Comparison of ENCODE assay signal across 10 cellular contexts in the genomic region with DNA sequence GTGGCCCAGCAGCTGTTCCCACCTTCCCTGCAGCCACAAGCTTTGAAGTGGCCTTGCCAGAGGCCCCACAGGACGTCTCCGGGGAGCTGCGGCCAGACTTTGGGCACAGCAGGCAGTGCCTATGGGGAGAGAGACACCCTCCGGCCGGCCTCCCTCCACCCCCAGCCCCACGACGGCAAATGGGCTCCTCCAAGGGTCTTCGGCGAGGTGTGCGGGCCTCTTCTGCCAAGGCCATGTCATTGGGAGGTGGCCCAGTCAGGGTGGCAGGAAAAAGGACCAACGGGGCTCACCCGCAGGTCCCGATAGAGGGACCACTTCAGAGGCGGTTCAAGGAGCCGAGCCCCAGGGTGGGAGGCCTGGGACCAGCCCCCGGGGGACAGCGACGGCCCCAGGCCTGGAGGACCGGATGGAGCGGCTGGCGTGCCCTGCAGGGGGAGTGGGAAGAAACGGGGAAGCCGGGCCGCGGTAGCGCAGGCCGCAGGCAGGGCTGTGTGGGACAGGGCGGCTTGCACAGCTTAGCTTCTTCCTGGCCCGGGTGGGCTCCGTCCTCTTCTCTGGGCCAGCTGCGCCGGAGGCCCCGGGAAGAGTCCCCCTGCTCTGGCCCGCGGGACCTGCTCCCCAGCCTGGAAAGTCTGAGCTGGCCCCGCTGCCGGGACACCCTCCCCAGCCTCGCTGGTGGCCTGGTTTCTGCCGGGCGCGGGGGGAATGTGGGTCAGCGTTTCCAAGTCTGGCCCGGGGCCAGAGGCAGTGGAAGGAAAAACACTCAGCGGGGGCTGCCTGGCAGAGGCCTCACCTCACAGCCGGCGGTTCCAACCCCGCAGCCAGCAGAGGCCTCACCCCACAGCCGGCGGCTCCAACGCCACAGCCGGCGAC. TPM values are rescaled to one million over a fixed set of nuclear protein-coding genes. Genes with fewer than 3 reads are reported as not detected.
DNase-seq lines count a peak whose midpoint lies in the region; ATAC-seq and TF ChIP-seq lines count a peak whose summit lies in the region.
"Had no signal": no experiment of that assay in that cellular context is flagged by ENCODE, and none has a peak within 500 bp of the region (broad histone marks: within the 10 kb centered on the region; RNA-seq: fewer than 3 reads in every experiment).

No MANE protein-coding gene starts in this region.

- peaks cover 22 to 34% (median 24%) of the 10 kb centered on the region in 3 donors for H3K36me3 Mint-ChIP-seq in immature natural killer cell

- H3K4me1 ChIP-seq in stomach, result peaks cover 25 to 58% (median 37%) of the 10 kb centered on the region in 4 donors

- no peaks in the 10 kb centered on the region for H3K9me3 ChIP-seq in stomach

- TF ChIP-seq CTCF in astrocyte of the spinal cord (IDR thresholded peaks at IDR 0.05; ENCODE audit: low read depth, low read length) (no peak), stomach (IDR thresholded peaks at IDR 0.05) (no peak)

- WGBS in stomach, 5 donors, result 55 to 75% (median 64%) methylated on average over 25 to 52 of the region's 52 CpGs

- peaks cover 0 to 21% (median 9%) of the 10 kb centered on the region in 3 donors for H3K27me3 Mint-ChIP-seq in immature natural killer cell (ENCODE audit: low read depth in 3 of 3)
- H3K27me3 Mint-ChIP-seq: effector memory CD8-positive, alpha-beta T cell had no signal

- in situ Hi-C loops in astrocyte of the spinal cord (cut with HindIII; ENCODE audit: low sequenced_read_pairs), result no loop called here

- H3K27me3 ChIP-seq in stomach, result no peaks in the 10 kb centered on the region

- H3K27ac ChIP-seq in stomach, result peak overlapping the region; percentile 37 to 92 (median 87)

- intact Hi-C loops in stomach (cut with DNase I; ENCODE audit: low total_unique reads), result no loop called here

- no peak for TF ChIP-seq EP300 in stomach (IDR thresholded peaks at IDR 0.05)

- peak overlapping the region in 4 of 6 donors; percentile 28 to 81 (median 66) for H3K27ac Mint-ChIP-seq in immature natural killer cell

- ATAC-seq in GM21526 (IDR thresholded peaks at IDR 0.05; ENCODE audit: low FRiP score, unreplicated experiment), result no peak
- ATAC-seq: effector memory CD8-positive, alpha-beta T cell had no signal

- TF ChIP-seq POLR2A in stomach (IDR thresholded peaks at IDR 0.05), result no peak

- H3K4me1 Mint-ChIP-seq in immature natural killer cell, result peaks cover 66 to 80% of the 10 kb centered on the region in 2 donors

- H3K4me3 Mint-ChIP-seq in immature natural killer cell, result peak overlapping the region in 3 of 5 donors; percentile 27 to 59 (median 29)

- no peak overlapping the region for H3K4me3 ChIP-seq in astrocyte of the spinal cord (ENCODE audit: low read depth, low read length)
- peak overlapping the region in 2 of 4 donors; percentile 11 to 28 for H3K4me3 ChIP-seq in stomach

- no peaks in the 10 kb centered on the region for H3K36me3 ChIP-seq in stomach

- DNase-seq in HCEC 1CT (peak; percentile 29), astrocyte of the spinal cord (ENCODE audit: low read depth, low spot score) (peak; percentile 53), immature natural killer cell (no peak), stomach (peak; percentile 40), GOT3 (lab: John Stamatoyannopoulos, UW) (no peak), activated gamma-delta T cell (lab: John Stamatoyannopoulos, UW) (no peak), NCI-H226 (no peak)
- DNase-seq: effector memory CD8-positive, alpha-beta T cell; T-helper 2 cell had no signal

- H3K9me3 Mint-ChIP-seq in immature natural killer cell, result no peaks in the 10 kb centered on the region
- H3K9me3 Mint-ChIP-seq: effector memory CD8-positive, alpha-beta T cell had no signal

RNA-seq across cellular contexts. Expression of a gene that starts 21.9 kb away (rescaled TPM):
- 1,000 to 10,000 TPM in 2 of 3 donors, 100 to 1,000 TPM in 1; 603 to 1,685 (median 1,079) TPM for polyA plus RNA-seq in immature natural killer cell
- total RNA-seq in stomach, result 100 to 1,000 TPM in 1 of 5 donors, 10 to 100 TPM in 4; 12.8 to 224 (median 63.9) TPM
- 10 to 100 TPM; 20.1 to 54.6 (median 40.6) TPM for polyA plus RNA-seq in stomach

RNA-seq across cellular contexts. Expression of a gene that starts 54.7 kb away (rescaled TPM):
- polyA plus RNA-seq in immature natural killer cell (100 to 1,000 TPM in 1 of 3 donors, 10 to 100 TPM in 2; 72.1 to 110 (median 77.7) TPM), stomach (10 to 100 TPM; 72.7 to 90.4 (median 83.5) TPM)
- total RNA-seq in stomach, result 100 to 1,000 TPM in 3 of 5 donors, 10 to 100 TPM in 2; 85.0 to 415 (median 227) TPM

Comparison
In these comparisons a context has a peak if more than half of its experiments do, and no peak if none do; other contexts are left out.
1. DNase-seq: peak in HCEC 1CT (single experiment), astrocyte of the spinal cord (single experiment) and stomach (single experiment); none in immature natural killer cell (0 of 3), GOT3 (single experiment), activated gamma-delta T cell (single experiment) and NCI-H226 (single experiment).
2. RNA of a gene that starts 21.9 kb away (polyA plus RNA-seq): 603 to 1,685 TPM in immature natural killer cell; 20.1 to 54.6 TPM in stomach; every median in the first group is over 10 times any median in the second.